1 cellular context compared by ENCODE assay signal in the genomic region with DNA sequence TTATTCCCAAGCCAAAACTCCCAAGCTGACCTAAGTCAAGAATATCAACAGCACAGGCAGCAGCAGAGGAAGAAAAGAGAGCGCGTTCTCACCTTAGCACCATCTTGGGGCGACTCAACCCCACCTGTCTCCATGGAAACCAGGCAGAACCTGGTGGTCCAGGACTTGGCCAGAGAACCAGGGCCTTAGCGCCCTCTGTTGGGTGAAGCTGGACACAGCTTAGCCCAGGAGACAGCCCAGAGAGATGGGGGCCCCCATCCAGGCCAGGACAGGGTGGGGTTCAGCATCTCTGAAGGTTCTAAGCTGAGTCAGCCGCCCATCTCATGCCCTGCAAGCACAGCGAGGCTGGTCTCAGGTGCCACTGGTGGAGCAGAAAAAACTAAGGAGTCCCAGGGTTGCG.
TF ChIP-seq lines count a peak whose summit lies in the region.

No MANE protein-coding gene starts in this region.

TF ChIP-seq in endothelial cell of umbilical vein, 7 proteins besides CTCF, POLR2A, EP300 and RAD21:
- TF ChIP-seq POLR2AphosphoS5 (IDR thresholded peaks at IDR 0.05; ENCODE audit: insufficient read depth, low read depth, low read length) (no peak), MYC (IDR thresholded peaks at IDR 0.05; ENCODE audit: low read depth, low read length) (no peak), GATA2 (IDR thresholded peaks at IDR 0.05; ENCODE audit: insufficient read depth, insufficient read length, low read depth, low read length) (no peak), JUN (IDR thresholded peaks at IDR 0.05; ENCODE audit: borderline replicate concordance, insufficient read depth, insufficient read length, low read depth) (no peak)
